Comparison of ENCODE assay signal across 8 cellular contexts in the genomic region with DNA sequence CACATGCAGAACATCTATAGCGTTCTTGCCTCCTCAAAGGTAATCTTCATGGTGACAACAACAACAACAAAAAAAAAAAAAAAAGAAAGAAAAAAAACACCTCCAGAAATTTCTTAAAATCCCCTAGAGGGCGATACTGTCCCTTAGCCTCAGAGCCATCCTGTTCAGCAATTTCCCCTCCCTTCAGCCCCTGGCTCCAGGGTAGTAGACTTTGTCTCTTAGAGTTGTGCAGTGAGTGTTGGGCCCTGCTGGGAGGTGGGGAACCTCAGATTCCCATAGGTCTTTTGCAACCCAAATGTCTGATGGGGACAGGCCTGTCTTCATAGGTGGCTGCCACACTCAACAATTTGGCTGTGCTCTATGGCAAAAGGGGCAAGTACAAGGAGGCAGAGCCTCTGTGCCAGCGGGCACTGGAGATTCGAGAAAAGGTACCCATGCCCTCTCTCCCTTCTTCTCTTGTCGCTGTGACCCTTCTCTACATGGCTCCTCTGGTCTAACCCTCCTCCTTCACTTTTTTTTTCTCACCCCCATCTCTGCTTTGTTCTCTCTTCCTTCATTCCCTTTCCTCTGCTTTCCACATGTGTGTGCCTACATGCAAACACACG. TPM values are rescaled to one million over a fixed set of nuclear protein-coding genes. Genes with fewer than 3 reads are reported as not detected.
DNase-seq lines count a peak whose midpoint lies in the region; ATAC-seq, FAIRE-seq and TF ChIP-seq lines count a peak whose summit lies in the region.

No MANE protein-coding gene starts in this region.

- H3K4me3 Mint-ChIP-seq in GM23338 (no peak overlapping the region; the same call in 2 of the 3 replicates), chondrocyte (ENCODE audit: unreplicated experiment) (no peak overlapping the region)
- H3K4me3 Mint-ChIP-seq in naive thymus-derived CD8-positive, alpha-beta T cell = no peak overlapping the region

- H3K27me3 ChIP-seq in GM23338 (ENCODE audit: insufficient read depth) (no peaks in the 10 kb centered on the region), OCI-LY1 (ENCODE audit: insufficient read depth, low read length) (no peaks in the 10 kb centered on the region), tibial artery (peaks cover 0 to under 1% of the 10 kb centered on the region in 2 donors)
- H3K27me3 ChIP-seq in effector memory CD4-positive, alpha-beta T cell (replicated peaks; ENCODE audit: control insufficient read depth, insufficient read depth, low read length, poor library complexity, severe bottlenecking) = no peaks in the 10 kb centered on the region

- H3K4me1 Mint-ChIP-seq in GM23338 (peaks cover 31% of the 10 kb centered on the region), chondrocyte (ENCODE audit: low read depth) (peaks cover 18% of the 10 kb centered on the region)
- H3K4me1 Mint-ChIP-seq in naive thymus-derived CD8-positive, alpha-beta T cell = peaks cover 0 to 3% (median 3%) of the 10 kb centered on the region in 4 donors

- H3K27me3 Mint-ChIP-seq in GM23338 (ENCODE audit: insufficient read depth, low read depth, poor library complexity) (peaks cover 12% of the 10 kb centered on the region), chondrocyte (ENCODE audit: low read depth) (no peaks in the 10 kb centered on the region)
- H3K27me3 Mint-ChIP-seq in naive thymus-derived CD8-positive, alpha-beta T cell = peaks cover 0 to 3% (median 0%) of the 10 kb centered on the region in 5 donors

- H3K36me3 ChIP-seq in GM23338 (ENCODE audit: insufficient read depth) (no peaks in the 10 kb centered on the region; the same call in none of the 2 replicates), OCI-LY1 (ENCODE audit: insufficient read depth, low read length) (no peaks in the 10 kb centered on the region), tibial artery (peaks cover 46 to 90% (median 64%) of the 10 kb centered on the region in 3 donors)
- H3K36me3 ChIP-seq in effector memory CD4-positive, alpha-beta T cell (ENCODE audit: control insufficient read depth, insufficient read depth, low read length) = peaks cover 6% of the 10 kb centered on the region

- no peaks in the 10 kb centered on the region for H3K9me3 ChIP-seq in OCI-LY1 (ENCODE audit: low read length)
- no peaks in the 10 kb centered on the region for H3K9me3 ChIP-seq in effector memory CD4-positive, alpha-beta T cell (ENCODE audit: control insufficient read depth, low read length)
- no peaks in the 10 kb centered on the region for H3K9me3 ChIP-seq in tibial artery

- H3K4me2 ChIP-seq in GM23338 = no peak overlapping the region
- no peak overlapping the region for H3K4me2 ChIP-seq in OCI-LY1 (ENCODE audit: low read length)

- no peaks in the 10 kb centered on the region for H4K20me1 ChIP-seq in GM23338 (replicated peaks; ENCODE audit: insufficient read depth)
- H4K20me1 ChIP-seq in OCI-LY1 (ENCODE audit: insufficient read depth, low read length) = no peaks in the 10 kb centered on the region

- no peak for FAIRE-seq in D721Med (lab: Jason Lieb, UNC)

- POLR2A ChIA-PET in naive thymus-derived CD8-positive, alpha-beta T cell (lab: Charles Lee) = interaction anchor here (0.7 to 1.2 kb wide), 2 partner anchors 16 to 136 kb away, joined by 3 read pairs; a partner anchor contains a TSS

- H3F3A ChIP-seq in GM23338 (replicated peaks; ENCODE audit: low read depth) (no peaks in the 10 kb centered on the region), OCI-LY1 (ENCODE audit: insufficient read depth, low read length) (no peaks in the 10 kb centered on the region)

- no peak overlapping the region for H2AFZ ChIP-seq in GM23338
- no peak overlapping the region for H2AFZ ChIP-seq in OCI-LY1 (ENCODE audit: low read length)

- no peak overlapping the region for H3K27ac ChIP-seq in GM23338 (ENCODE audit: low read depth)
- H3K27ac ChIP-seq in OCI-LY1 (ENCODE audit: low read depth, low read length, poor library complexity, severe bottlenecking) = no peak overlapping the region
- H3K27ac ChIP-seq in effector memory CD4-positive, alpha-beta T cell (ENCODE audit: insufficient read depth, low read length, poor library complexity, severe bottlenecking) = no peak overlapping the region
- H3K27ac ChIP-seq in tibial artery = no peak overlapping the region

- H3K27ac Mint-ChIP-seq in GM23338 = peak overlapping the region; percentile 77
- H3K27ac Mint-ChIP-seq in chondrocyte (ENCODE audit: unreplicated experiment) = no peak overlapping the region
- peak overlapping the region in 2 of 10 donors; percentile 16 to 61 for H3K27ac Mint-ChIP-seq in naive thymus-derived CD8-positive, alpha-beta T cell

- H3K9me3 Mint-ChIP-seq in GM23338 = no peaks in the 10 kb centered on the region
- H3K9me3 Mint-ChIP-seq in chondrocyte (ENCODE audit: low read depth) = no peaks in the 10 kb centered on the region
- no peaks in the 10 kb centered on the region for H3K9me3 Mint-ChIP-seq in naive thymus-derived CD8-positive, alpha-beta T cell

- H3K4me3 ChIP-seq in GM23338 (no peak overlapping the region), OCI-LY1 (ENCODE audit: low read depth, low read length, poor library complexity, severe bottlenecking) (no peak overlapping the region), tibial artery (no peak overlapping the region)
- no peak overlapping the region for H3K4me3 ChIP-seq in effector memory CD4-positive, alpha-beta T cell (ENCODE audit: insufficient read depth, low read depth, low read length, poor library complexity, severe bottlenecking)

- intact Hi-C loops in tibial artery (cut with DNase I; ENCODE audit: low total_unique reads) = loop anchor here (10.0 kb wide), 1 partner anchor 65 kb away; no protein-coding TSS in a partner anchor

- no peaks in the 10 kb centered on the region for H3K9me2 ChIP-seq in GM23338 (ENCODE audit: insufficient read depth)
- H3K9me2 ChIP-seq in OCI-LY1 (ENCODE audit: low read depth, low read length) = no peaks in the 10 kb centered on the region

- DNase-seq in D721Med (ENCODE audit: insufficient read length, low spot score) (peak; percentile 62), GM23338 (ENCODE audit: low spot score) (peak; percentile 90), chondrocyte (ENCODE audit: low spot score) (no peak), tibial artery (no peak), NCI-H187 treated with DMSO at 0.1 percent for 48 hours (lab: John Stamatoyannopoulos, UW) (no peak)
- DNase-seq in naive thymus-derived CD8-positive, alpha-beta T cell = peak in 3 of 10 donors; percentile 12 to 55 (median 36)
- no peak for DNase-seq in effector memory CD4-positive, alpha-beta T cell

- H3K9ac ChIP-seq in OCI-LY1 (ENCODE audit: low read length) = no peak overlapping the region

- peak; percentile 54 for TF ChIP-seq CTCF in D721Med (IDR thresholded peaks at IDR 0.05; ENCODE audit: insufficient read depth, missing control alignments)
- peak; percentile 76 to 88 for TF ChIP-seq CTCF in GM23338 (conservative IDR thresholded peaks at IDR 0.05; ENCODE audit: low read depth in 2 of 2)
- peak; percentile 56 for TF ChIP-seq CTCF in OCI-LY1 (IDR thresholded peaks at IDR 0.05; ENCODE audit: low read length)
- peak; percentile 86 for TF ChIP-seq CTCF in chondrocyte (IDR thresholded peaks at IDR 0.05)
- TF ChIP-seq CTCF in tibial artery (IDR thresholded peaks at IDR 0.05) = peak in 1 of 2 experiments; percentile 20

- H3K79me2 ChIP-seq in GM23338 (replicated peaks; ENCODE audit: insufficient read depth) (no peaks in the 10 kb centered on the region), OCI-LY1 (ENCODE audit: insufficient read depth, low read length) (no peaks in the 10 kb centered on the region)

- H3K36me3 Mint-ChIP-seq in GM23338 (ENCODE audit: low read depth) (peaks cover 9% of the 10 kb centered on the region), chondrocyte (ENCODE audit: low read depth) (peaks cover 19% of the 10 kb centered on the region)
- peaks cover 0 to 67% (median 34%) of the 10 kb centered on the region in 3 donors for H3K36me3 Mint-ChIP-seq in naive thymus-derived CD8-positive, alpha-beta T cell

- peaks cover 8% of the 10 kb centered on the region; the same call in 1 of the 2 replicates for H3K4me1 ChIP-seq in GM23338 (ENCODE audit: insufficient read depth)
- H3K4me1 ChIP-seq in OCI-LY1 (ENCODE audit: insufficient read depth, low read length, severe bottlenecking) = no peaks in the 10 kb centered on the region
- H3K4me1 ChIP-seq in effector memory CD4-positive, alpha-beta T cell (ENCODE audit: control insufficient read depth, insufficient read depth, low read length, poor library complexity, severe bottlenecking) = no peaks in the 10 kb centered on the region
- peaks cover 0 to under 1% (median 0%) of the 10 kb centered on the region in 4 donors for H3K4me1 ChIP-seq in tibial artery

- ATAC-seq in GM23338 = peak; percentile 90
- peak; percentile 66 to 71 for ATAC-seq in naive thymus-derived CD8-positive, alpha-beta T cell

TF ChIP-seq in GM23338, 12 proteins besides CTCF, POLR2A, EP300 and RAD21:
- no peak for TF ChIP-seq POLR2AphosphoS5 (IDR thresholded peaks at IDR 0.05; ENCODE audit: low read depth)

RNA-seq across cellular contexts. Expression of a gene that starts 6.0 kb away (rescaled TPM):
- total RNA-seq in GM23338 (2014; rRNA removed; shearing (Covaris generic)) = 121 and 147 TPM in 2 replicates
- polyA plus RNA-seq in GM23338 (2016; fragmentation: Nextera tagmentation; extraction: Ambion mirVana) = 46.1 and 52.2 TPM in 2 replicates
- total RNA-seq in chondrocyte = 282 to 293 TPM (median 288 TPM) in 3 replicates
- 10 to 100 TPM; 19.4 to 22.2 TPM for total RNA-seq in naive thymus-derived CD8-positive, alpha-beta T cell
- polyA plus RNA-seq in naive thymus-derived CD8-positive, alpha-beta T cell = 10 to 100 TPM in 1 of 3 donors, 1 to 10 TPM in 1, not detected in 1; 6.5 to 10.3 TPM

RNA-seq across cellular contexts. Expression of a gene that starts 10.7 kb away (rescaled TPM):
- 17.4 and 22.4 TPM in 2 replicates for total RNA-seq in GM23338 (2014; rRNA removed; shearing (Covaris generic))
- polyA plus RNA-seq in GM23338 (2016; fragmentation: Nextera tagmentation; extraction: Ambion mirVana) = 14.9 and 16.6 TPM in 2 replicates
- 30.0 to 37.0 TPM (median 32.3 TPM) in 3 replicates for total RNA-seq in chondrocyte
- 10 to 100 TPM; 57.2 to 64.6 TPM for total RNA-seq in naive thymus-derived CD8-positive, alpha-beta T cell
- 10 to 100 TPM in 2 of 3 donors, 1 to 10 TPM in 1; 9.9 to 12.7 (median 10.9) TPM for polyA plus RNA-seq in naive thymus-derived CD8-positive, alpha-beta T cell

RNA-seq across cellular contexts. Expression of a gene that starts 10.9 kb away (rescaled TPM):
- 32.3 and 40.4 TPM in 2 replicates for total RNA-seq in GM23338 (2014; rRNA removed; shearing (Covaris generic))
- polyA plus RNA-seq in GM23338 (2016; fragmentation: Nextera tagmentation; extraction: Ambion mirVana) = 127 and 128 TPM in 2 replicates
- total RNA-seq in chondrocyte = 42.6 to 46.6 TPM (median 42.9 TPM) in 3 replicates
- total RNA-seq in naive thymus-derived CD8-positive, alpha-beta T cell = 10 to 100 TPM; 58.1 to 59.3 TPM
- polyA plus RNA-seq in naive thymus-derived CD8-positive, alpha-beta T cell = 10 to 100 TPM; 40.7 to 69.9 (median 59.5) TPM

RNA-seq across cellular contexts. Expression of a gene that starts 16.5 kb away (rescaled TPM):
- total RNA-seq in GM23338 (2014; rRNA removed; shearing (Covaris generic)) = 9.7 and 13.2 TPM in 2 replicates
- polyA plus RNA-seq in GM23338 (2016; fragmentation: Nextera tagmentation; extraction: Ambion mirVana) = 2.8 and 3.4 TPM in 2 replicates
- total RNA-seq in chondrocyte = 53.6 to 64.8 TPM (median 54.3 TPM) in 3 replicates
- total RNA-seq in naive thymus-derived CD8-positive, alpha-beta T cell = 10 to 100 TPM; 13.2 to 14.4 TPM
- 1 to 10 TPM; 1.6 to 3.5 (median 1.6) TPM for polyA plus RNA-seq in naive thymus-derived CD8-positive, alpha-beta T cell

RNA-seq across cellular contexts. Expression of a gene that starts 48.7 kb away (rescaled TPM):
- total RNA-seq in GM23338 (2014; rRNA removed; shearing (Covaris generic)) = 98.6 and 106 TPM in 2 replicates
- 63.8 and 64.7 TPM in 2 replicates for polyA plus RNA-seq in GM23338 (2016; fragmentation: Nextera tagmentation; extraction: Ambion mirVana)
- total RNA-seq in chondrocyte = 58.6 to 75.2 TPM (median 63.2 TPM) in 3 replicates
- 10 to 100 TPM; 53.9 to 55.5 TPM for total RNA-seq in naive thymus-derived CD8-positive, alpha-beta T cell
- polyA plus RNA-seq in naive thymus-derived CD8-positive, alpha-beta T cell = 10 to 100 TPM; 52.7 to 74.5 (median 57.8) TPM

Comparison
In these comparisons a context has a peak if more than half of its experiments do, and no peak if none do; other contexts are left out.
1. DNase-seq: peak in D721Med (single experiment) and GM23338 (single experiment); none in chondrocyte (single experiment), effector memory CD4-positive, alpha-beta T cell (0 of 3), tibial artery (0 of 2) and NCI-H187 treated with DMSO at 0.1 percent for 48 hours (single experiment).